In the genomic region with DNA sequence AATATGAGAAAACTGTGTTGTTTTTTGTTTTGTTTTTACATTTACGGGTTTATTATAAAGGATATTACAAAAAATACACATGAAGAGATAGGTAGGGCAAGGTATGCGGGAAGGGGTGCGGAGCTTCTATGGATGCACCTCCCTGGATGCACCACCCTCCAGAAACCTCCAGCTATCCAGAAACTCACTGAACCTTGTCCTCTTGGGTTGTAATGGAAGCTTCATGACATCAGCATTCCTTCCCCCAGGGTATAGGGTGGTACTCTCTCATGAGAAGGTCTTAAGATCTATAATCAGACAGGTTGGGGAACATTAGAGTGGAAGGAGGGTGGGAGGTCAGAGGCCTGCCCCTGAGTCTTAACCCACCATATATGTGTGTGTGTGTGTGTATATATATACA, we compare ENCODE assay signal across 30 cellular contexts.
"Had no signal": no experiment of that assay in that cellular context is flagged by ENCODE, and none has a peak within 500 bp of the region (broad histone marks: within the 10 kb centered on the region; RNA-seq: fewer than 3 reads in every experiment).

No MANE protein-coding gene starts in this region.

- DNase-seq: activated CD4-positive, alpha-beta T cell treated with anti-CD3 and anti-CD28 coated beads for 36 hours; activated CD4-positive, alpha-beta T cell treated with anti-CD3 and anti-CD28 coated beads, Interleukin-2, amount 10 ng/mL, durations not matched to agents 7 days and 5 days; activated CD4-positive, alpha-beta T cell treated with anti-CD3 and anti-CD28 coated beads, Interleukin-2, amount 50 U/mL, for 48 hours; activated CD8-positive, alpha-beta memory T cell treated with anti-CD3 and anti-CD28 coated beads, Interleukin-2, amount 50 U/mL, for 4 hours; activated gamma-delta T cell treated with Interleukin-2 at 50 U/mL for 16 hours; activated naive CD4-positive, alpha-beta T cell treated with anti-CD3 and anti-CD28 coated beads, Interleukin-2, amount 10 ng/mL, durations not matched to agents 7 days and 5 days; activated naive CD8-positive, alpha-beta T cell treated with anti-CD3 and anti-CD28 coated beads, Interleukin-2, amount 50 U/mL, for 24 hours; activated T-cell treated with anti-CD3 and anti-CD28 coated beads for 4 hours; activated T-cell treated with anti-CD3 and anti-CD28 coated beads, Interleukin-2, amount 50 U/mL, for 4 hours; anterior cingulate cortex; caudate nucleus; Kasumi-1; KG1; MG63; NCI-H1048; NCI-H1105 treated with DMSO at 0.1 percent for 48 hours; NCI-H1436; NCI-H1694; NCI-H1930; NCI-H2081 treated with DMSO at 0.1 percent for 48 hours; NCI-H226; NCI-H446 treated with DMSO at 0.1 percent for 48 hours; NCI-H524; NCI-H69; SHP77; SK-N-SH had no signal

- H3K9me2 ChIP-seq: SK-N-SH had no signal

- H3K36me3 ChIP-seq: MG63, SJSA1 had no signal

- ATAC-seq: activated CD4-positive, alpha-beta T cell treated with anti-CD3 and anti-CD28 coated beads for 36 hours; activated CD4-positive, CD25-positive, alpha-beta regulatory T cell treated with anti-CD3 and anti-CD28 coated beads, Interleukin-2, amount 50 U/mL, for 24 hours; activated naive CD8-positive, alpha-beta T cell treated with anti-CD3 and anti-CD28 coated beads, Interleukin-2, amount 50 U/mL, for 24 hours; activated T-cell treated with anti-CD3 and anti-CD28 coated beads, Interleukin-2, amount 50 U/mL, for 4 hours; Panc1; WTC11 had no signal

- H3K4me2 ChIP-seq: SK-N-SH had no signal

- H3K4me1 ChIP-seq: SJSA1 had no signal

- H3K27ac ChIP-seq: SJSA1 had no signal

- H3K27me3 ChIP-seq: MG63, SJSA1 had no signal

- H3K9ac ChIP-seq: SK-N-SH had no signal

- H3K9me3 ChIP-seq: MG63, SJSA1, SK-N-SH had no signal

- H3K4me3 ChIP-seq: MG63, SJSA1 had no signal
